Comparison of ENCODE assay signal across 17 cellular contexts in the genomic region with DNA sequence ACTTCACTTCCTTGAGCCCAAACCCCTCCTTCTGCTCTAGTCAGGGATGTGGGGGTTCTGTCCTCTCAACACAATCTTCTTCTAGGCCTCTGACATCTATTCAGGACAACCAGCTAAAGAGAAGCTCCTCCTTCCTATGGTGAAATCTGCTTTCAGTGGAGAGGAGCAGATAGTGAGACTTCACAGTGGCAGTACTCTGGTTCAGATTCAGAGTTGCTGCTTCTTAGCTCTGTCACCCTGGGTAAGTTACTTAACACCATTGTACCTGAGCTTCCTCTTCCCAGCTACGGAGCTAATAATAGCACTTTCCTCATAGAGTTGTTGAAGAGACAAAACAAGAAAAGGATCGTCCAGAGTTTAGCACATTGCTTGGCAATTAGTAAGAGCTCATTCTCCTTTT.
A peak's percentile ranks its signal among the peaks of the same experiment; 100 is the strongest.
DNase-seq lines count a peak whose midpoint lies in the region; ATAC-seq and TF ChIP-seq lines count a peak whose summit lies in the region.
"Had no signal": no experiment of that assay in that cellular context is flagged by ENCODE, and none has a peak within 500 bp of the region (broad histone marks: within the 10 kb centered on the region; RNA-seq: fewer than 3 reads in every experiment).

No MANE protein-coding gene starts in this region.

- no peaks in the 10 kb centered on the region for H3F3A ChIP-seq in PC-9 (ENCODE audit: insufficient read depth, low read depth)

- no peaks in the 10 kb centered on the region for H3K79me2 ChIP-seq in PC-9 (ENCODE audit: low read depth)

- H3K9me3 ChIP-seq in PC-9 (ENCODE audit: insufficient read depth, low read depth): no peaks in the 10 kb centered on the region
- H3K9me3 ChIP-seq: BE2C, tibial nerve had no signal

- no peaks in the 10 kb centered on the region for H4K20me1 ChIP-seq in PC-9 (ENCODE audit: insufficient read depth)

- no peaks in the 10 kb centered on the region for H3K36me3 ChIP-seq in PC-9 (ENCODE audit: low read depth)
- H3K36me3 ChIP-seq: BE2C, tibial nerve had no signal

- H3K27me3 ChIP-seq in HL-60 (ENCODE audit: insufficient read depth, poor library complexity, severe bottlenecking) (no peaks in the 10 kb centered on the region), PC-9 (ENCODE audit: insufficient read depth, low read depth) (no peaks in the 10 kb centered on the region)
- H3K27me3 ChIP-seq: BE2C, tibial nerve had no signal

- no peak overlapping the region for H3K4me2 ChIP-seq in PC-9

- TF ChIP-seq CTCF in HL-60 (IDR thresholded peaks at IDR 0.05; ENCODE audit: insufficient read depth, low read length) (no peak), PC-9 (conservative IDR thresholded peaks at IDR 0.05) (no peak), epithelial cell of esophagus (IDR thresholded peaks at IDR 0.05; ENCODE audit: insufficient read depth, low read depth, low read length, missing control alignments) (no peak), omental fat pad (IDR thresholded peaks at IDR 0.05) (no peak)

- no peaks in the 10 kb centered on the region for H3K9me2 ChIP-seq in PC-9 (ENCODE audit: insufficient read depth)

- H2AFZ ChIP-seq in PC-9: 0 out of 2 replicates have a peak overlapping the region, but pooled peaks have one; percentile 5

- no peak for ATAC-seq in omental fat pad (ENCODE audit: low FRiP score)
- ATAC-seq in GM19351 (IDR thresholded peaks at IDR 0.05; ENCODE audit: unreplicated experiment): no peak

- no peak overlapping the region for H3K27ac ChIP-seq in HL-60 (replicated peaks)
- H3K27ac ChIP-seq in PC-9: no peak overlapping the region
- H3K27ac ChIP-seq: coronary artery, tibial nerve had no signal

- CTCF ChIA-PET in PC-9 (lab: Charles Lee): interaction anchor here (0.6 to 0.7 kb wide), 2 partner anchors 24 to 33 kb away, joined by 3 read pairs; no protein-coding TSS in a partner anchor

- intact Hi-C loops in PC-9 (cut with micrococcal nuclease; ENCODE audit: unreplicated experiment): no loop called here

- peak; percentile 38 to 71 for DNase-seq in HL-60 (ENCODE audit: low read depth in 1 of 2, low spot score in 1 of 2)
- peak in 1 of 2 experiments; percentile 35 for DNase-seq in PC-9
- DNase-seq in epithelial cell of esophagus (ENCODE audit: low read depth): peak; percentile 87
- DNase-seq in myocyte (ENCODE audit: low read depth): peak; percentile 17
- no peak for DNase-seq in omental fat pad (ENCODE audit: low spot score)
- DNase-seq in HCEC 1CT: no peak
- DNase-seq in activated naive CD4-positive, alpha-beta T cell (lab: John Stamatoyannopoulos, UW): no peak
- DNase-seq: activated B cell treated with CpG ODN at 0.5 μM for 24 hours, amygdala, BE2C, DMS153, NCI-H2081, NCI-H748 treated with DMSO at 0.1 percent for 48 hours, RPMI8226 had no signal

- no peaks in the 10 kb centered on the region for H3K4me1 ChIP-seq in PC-9 (replicated peaks; ENCODE audit: insufficient read depth)
- H3K4me1 ChIP-seq: BE2C had no signal

- H3K4me3 ChIP-seq in HL-60 (replicated peaks; ENCODE audit: insufficient read depth, low read length) (no peak overlapping the region), PC-9 (no peak overlapping the region), epithelial cell of esophagus (ENCODE audit: low read length) (no peak overlapping the region)
- H3K4me3 ChIP-seq: coronary artery, tibial nerve had no signal

- POLR2A ChIA-PET in PC-9 (lab: Charles Lee; ENCODE audit: unreplicated experiment): interaction anchor here (0.6 kb wide), 3 partner anchors 15 to 1907 kb away, joined by 3 read pairs; no protein-coding TSS in a partner anchor

- no TSS peak for BruUV-seq in PC-9 (replicated peaks; lab: Mats Ljungman, UMichigan)

Comparison
In these comparisons a context has a peak if more than half of its experiments do, and no peak if none do; other contexts are left out.
1. DNase-seq: peak in HL-60 (2 of 2), epithelial cell of esophagus (single experiment) and myocyte (single experiment); none in omental fat pad (single experiment), HCEC 1CT (single experiment) and activated naive CD4-positive, alpha-beta T cell (0 of 4).